Comparison of ENCODE assay signal across 1 cellular context in the genomic region with DNA sequence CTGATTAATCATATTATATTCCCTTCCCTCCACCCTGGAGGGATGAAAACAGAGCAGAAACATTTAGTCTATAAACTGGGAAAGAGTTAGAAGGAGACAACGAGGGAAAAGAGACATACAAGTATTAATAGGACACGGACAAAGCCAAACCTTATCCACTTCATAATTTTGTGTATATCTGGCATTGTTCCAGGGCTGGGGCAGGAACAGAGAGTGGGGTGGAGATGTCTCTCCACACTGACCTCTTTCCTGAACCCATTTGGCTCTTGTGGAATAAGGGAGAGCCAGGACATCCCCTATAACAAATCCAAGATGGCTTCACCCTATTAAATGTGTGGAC.
A peak's percentile ranks its signal among the peaks of the same experiment; 100 is the strongest.
TF ChIP-seq lines count a peak whose summit lies in the region.

No MANE protein-coding gene starts in this region.

TF ChIP-seq in HepG2, 621 proteins besides CTCF, POLR2A, EP300 and RAD21 (continues in another document):
- TF ChIP-seq HOXA9 (CRISPR knock-in tag; IDR thresholded peaks at IDR 0.05; ENCODE audit: borderline replicate concordance) (no peak), MAZ (IDR thresholded peaks at IDR 0.05; ENCODE audit: borderline replicate concordance, low read depth, low read length) (no peak), MAZ (CRISPR knock-in tag; IDR thresholded peaks at IDR 0.05; ENCODE audit: low read depth) (no peak), RFXAP (CRISPR knock-in tag; IDR thresholded peaks at IDR 0.05; ENCODE audit: borderline replicate concordance) (no peak), ZFP82 (CRISPR knock-in tag; IDR thresholded peaks at IDR 0.05; ENCODE audit: borderline replicate concordance) (0 out of 2 replicates have a peak, but pooled peaks have one; percentile 15), NCOA2 (CRISPR knock-in tag; IDR thresholded peaks at IDR 0.05) (no peak), ZNF562 (CRISPR knock-in tag; IDR thresholded peaks at IDR 0.05; ENCODE audit: borderline replicate concordance) (no peak), ZNF747 (CRISPR knock-in tag; IDR thresholded peaks at IDR 0.05; ENCODE audit: borderline replicate concordance) (no peak), NFYB (CRISPR knock-in tag; IDR thresholded peaks at IDR 0.05) (no peak), ZFP36L2 (CRISPR knock-in tag; IDR thresholded peaks at IDR 0.05) (no peak), ZNF121 (CRISPR knock-in tag; IDR thresholded peaks at IDR 0.05) (no peak), ZKSCAN8 (CRISPR knock-in tag; IDR thresholded peaks at IDR 0.05; ENCODE audit: borderline replicate concordance) (no peak), U2AF1 (optimal IDR thresholded peaks at IDR 0.05; ENCODE audit: low read depth, low read length) (no peak), KLF16 (CRISPR knock-in tag; IDR thresholded peaks at IDR 0.05) (no peak), MAFG (CRISPR knock-in tag; IDR thresholded peaks at IDR 0.05) (no peak), PCBP1 (IDR thresholded peaks at IDR 0.05; ENCODE audit: borderline replicate concordance, low read depth, low read length) (no peak), ZNF264 (CRISPR knock-in tag; IDR thresholded peaks at IDR 0.05) (no peak), ZNF605 (CRISPR knock-in tag; IDR thresholded peaks at IDR 0.05) (no peak), IKZF1 (IDR thresholded peaks at IDR 0.05) (no peak), SMAD9 (CRISPR knock-in tag; IDR thresholded peaks at IDR 0.05) (no peak), EHMT2 (IDR thresholded peaks at IDR 0.05; ENCODE audit: borderline replicate concordance, low read depth, low read length) (no peak), TGIF2 (CRISPR knock-in tag; IDR thresholded peaks at IDR 0.05) (no peak), ZNF430 (CRISPR knock-in tag; IDR thresholded peaks at IDR 0.05) (0 out of 2 replicates have a peak, but pooled peaks have one; percentile 2), PLRG1 (conservative IDR thresholded peaks at IDR 0.05) (no peak), DPF2 (CRISPR knock-in tag; IDR thresholded peaks at IDR 0.05; ENCODE audit: borderline replicate concordance, low read depth) (peak; percentile 13; the same call in 1 of the 2 replicates), YEATS2 (CRISPR knock-in tag; IDR thresholded peaks at IDR 0.05; ENCODE audit: borderline replicate concordance) (no peak), ISX (CRISPR knock-in tag; conservative IDR thresholded peaks at IDR 0.05) (no peak), HDAC2 (CRISPR knock-in tag; IDR thresholded peaks at IDR 0.05) (no peak), FOSL1 (CRISPR knock-in tag; IDR thresholded peaks at IDR 0.05; ENCODE audit: borderline replicate concordance) (no peak), ZBTB1 (CRISPR knock-in tag; IDR thresholded peaks at IDR 0.05; ENCODE audit: borderline replicate concordance) (no peak), MTA1 (CRISPR knock-in tag; IDR thresholded peaks at IDR 0.05; ENCODE audit: borderline replicate concordance) (no peak), ZNF431 (CRISPR knock-in tag; IDR thresholded peaks at IDR 0.05; ENCODE audit: borderline replicate concordance, low read depth) (no peak), YY1 (IDR thresholded peaks at IDR 0.05; ENCODE audit: insufficient read depth, insufficient replicate concordance, low read depth, low read length) (peak; percentile 8)
- TF ChIP-seq, protein P1, sequence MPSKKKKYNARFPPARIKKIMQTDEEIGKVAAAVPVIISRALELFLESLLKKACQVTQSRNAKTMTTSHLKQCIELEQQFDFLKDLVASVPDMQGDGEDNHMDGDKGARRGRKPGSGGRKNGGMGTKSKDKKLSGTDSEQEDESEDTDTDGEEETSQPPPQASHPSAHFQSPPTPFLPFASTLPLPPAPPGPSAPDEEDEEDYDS (CRISPR knock-in tag; IDR thresholded peaks at IDR 0.05) = peak; percentile 37; the same call in 1 of the 2 replicates
- TF ChIP-seq, protein P2, sequence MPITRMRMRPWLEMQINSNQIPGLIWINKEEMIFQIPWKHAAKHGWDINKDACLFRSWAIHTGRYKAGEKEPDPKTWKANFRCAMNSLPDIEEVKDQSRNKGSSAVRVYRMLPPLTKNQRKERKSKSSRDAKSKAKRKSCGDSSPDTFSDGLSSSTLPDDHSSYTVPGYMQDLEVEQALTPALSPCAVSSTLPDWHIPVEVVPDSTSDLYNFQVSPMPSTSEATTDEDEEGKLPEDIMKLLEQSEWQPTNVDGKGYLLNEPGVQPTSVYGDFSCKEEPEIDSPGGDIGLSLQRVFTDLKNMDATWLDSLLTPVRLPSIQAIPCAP (CRISPR knock-in tag; IDR thresholded peaks at IDR 0.05; ENCODE audit: low read depth) = no peak
- TF ChIP-seq, protein P3, sequence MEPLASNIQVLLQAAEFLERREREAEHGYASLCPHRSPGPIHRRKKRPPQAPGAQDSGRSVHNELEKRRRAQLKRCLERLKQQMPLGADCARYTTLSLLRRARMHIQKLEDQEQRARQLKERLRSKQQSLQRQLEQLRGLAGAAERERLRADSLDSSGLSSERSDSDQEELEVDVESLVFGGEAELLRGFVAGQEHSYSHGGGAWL (CRISPR knock-in tag; IDR thresholded peaks at IDR 0.05) = no peak
- TF ChIP-seq, protein P4, sequence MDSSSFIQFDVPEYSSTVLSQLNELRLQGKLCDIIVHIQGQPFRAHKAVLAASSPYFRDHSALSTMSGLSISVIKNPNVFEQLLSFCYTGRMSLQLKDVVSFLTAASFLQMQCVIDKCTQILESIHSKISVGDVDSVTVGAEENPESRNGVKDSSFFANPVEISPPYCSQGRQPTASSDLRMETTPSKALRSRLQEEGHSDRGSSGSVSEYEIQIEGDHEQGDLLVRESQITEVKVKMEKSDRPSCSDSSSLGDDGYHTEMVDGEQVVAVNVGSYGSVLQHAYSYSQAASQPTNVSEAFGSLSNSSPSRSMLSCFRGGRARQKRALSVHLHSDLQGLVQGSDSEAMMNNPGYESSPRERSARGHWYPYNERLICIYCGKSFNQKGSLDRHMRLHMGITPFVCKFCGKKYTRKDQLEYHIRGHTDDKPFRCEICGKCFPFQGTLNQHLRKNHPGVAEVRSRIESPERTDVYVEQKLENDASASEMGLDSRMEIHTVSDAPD (CRISPR knock-in tag; IDR thresholded peaks at IDR 0.05) = no peak
- TF ChIP-seq, protein P5, sequence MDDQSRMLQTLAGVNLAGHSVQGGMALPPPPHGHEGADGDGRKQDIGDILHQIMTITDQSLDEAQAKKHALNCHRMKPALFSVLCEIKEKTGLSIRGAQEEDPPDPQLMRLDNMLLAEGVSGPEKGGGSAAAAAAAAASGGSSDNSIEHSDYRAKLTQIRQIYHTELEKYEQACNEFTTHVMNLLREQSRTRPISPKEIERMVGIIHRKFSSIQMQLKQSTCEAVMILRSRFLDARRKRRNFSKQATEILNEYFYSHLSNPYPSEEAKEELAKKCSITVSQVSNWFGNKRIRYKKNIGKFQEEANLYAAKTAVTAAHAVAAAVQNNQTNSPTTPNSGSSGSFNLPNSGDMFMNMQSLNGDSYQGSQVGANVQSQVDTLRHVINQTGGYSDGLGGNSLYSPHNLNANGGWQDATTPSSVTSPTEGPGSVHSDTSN (CRISPR knock-in tag; IDR thresholded peaks at IDR 0.05; ENCODE audit: borderline replicate concordance) = no peak
- TF ChIP-seq, protein P6, sequence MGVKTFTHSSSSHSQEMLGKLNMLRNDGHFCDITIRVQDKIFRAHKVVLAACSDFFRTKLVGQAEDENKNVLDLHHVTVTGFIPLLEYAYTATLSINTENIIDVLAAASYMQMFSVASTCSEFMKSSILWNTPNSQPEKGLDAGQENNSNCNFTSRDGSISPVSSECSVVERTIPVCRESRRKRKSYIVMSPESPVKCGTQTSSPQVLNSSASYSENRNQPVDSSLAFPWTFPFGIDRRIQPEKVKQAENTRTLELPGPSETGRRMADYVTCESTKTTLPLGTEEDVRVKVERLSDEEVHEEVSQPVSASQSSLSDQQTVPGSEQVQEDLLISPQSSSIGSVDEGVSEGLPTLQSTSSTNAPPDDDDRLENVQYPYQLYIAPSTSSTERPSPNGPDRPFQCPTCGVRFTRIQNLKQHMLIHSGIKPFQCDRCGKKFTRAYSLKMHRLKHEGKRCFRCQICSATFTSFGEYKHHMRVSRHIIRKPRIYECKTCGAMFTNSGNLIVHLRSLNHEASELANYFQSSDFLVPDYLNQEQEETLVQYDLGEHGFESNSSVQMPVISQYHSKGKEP (CRISPR knock-in tag; IDR thresholded peaks at IDR 0.05) = no peak
- TF ChIP-seq, protein P7, sequence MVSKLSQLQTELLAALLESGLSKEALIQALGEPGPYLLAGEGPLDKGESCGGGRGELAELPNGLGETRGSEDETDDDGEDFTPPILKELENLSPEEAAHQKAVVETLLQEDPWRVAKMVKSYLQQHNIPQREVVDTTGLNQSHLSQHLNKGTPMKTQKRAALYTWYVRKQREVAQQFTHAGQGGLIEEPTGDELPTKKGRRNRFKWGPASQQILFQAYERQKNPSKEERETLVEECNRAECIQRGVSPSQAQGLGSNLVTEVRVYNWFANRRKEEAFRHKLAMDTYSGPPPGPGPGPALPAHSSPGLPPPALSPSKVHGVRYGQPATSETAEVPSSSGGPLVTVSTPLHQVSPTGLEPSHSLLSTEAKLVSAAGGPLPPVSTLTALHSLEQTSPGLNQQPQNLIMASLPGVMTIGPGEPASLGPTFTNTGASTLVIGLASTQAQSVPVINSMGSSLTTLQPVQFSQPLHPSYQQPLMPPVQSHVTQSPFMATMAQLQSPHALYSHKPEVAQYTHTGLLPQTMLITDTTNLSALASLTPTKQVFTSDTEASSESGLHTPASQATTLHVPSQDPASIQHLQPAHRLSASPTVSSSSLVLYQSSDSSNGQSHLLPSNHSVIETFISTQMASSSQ (IDR thresholded peaks at IDR 0.05; ENCODE audit: low read depth) = no peak; the same call in 1 of the 2 replicates
- TF ChIP-seq, protein P7 (CRISPR knock-in tag; IDR thresholded peaks at IDR 0.05; ENCODE audit: borderline replicate concordance) = peak; percentile 13
- TF ChIP-seq, protein P8, sequence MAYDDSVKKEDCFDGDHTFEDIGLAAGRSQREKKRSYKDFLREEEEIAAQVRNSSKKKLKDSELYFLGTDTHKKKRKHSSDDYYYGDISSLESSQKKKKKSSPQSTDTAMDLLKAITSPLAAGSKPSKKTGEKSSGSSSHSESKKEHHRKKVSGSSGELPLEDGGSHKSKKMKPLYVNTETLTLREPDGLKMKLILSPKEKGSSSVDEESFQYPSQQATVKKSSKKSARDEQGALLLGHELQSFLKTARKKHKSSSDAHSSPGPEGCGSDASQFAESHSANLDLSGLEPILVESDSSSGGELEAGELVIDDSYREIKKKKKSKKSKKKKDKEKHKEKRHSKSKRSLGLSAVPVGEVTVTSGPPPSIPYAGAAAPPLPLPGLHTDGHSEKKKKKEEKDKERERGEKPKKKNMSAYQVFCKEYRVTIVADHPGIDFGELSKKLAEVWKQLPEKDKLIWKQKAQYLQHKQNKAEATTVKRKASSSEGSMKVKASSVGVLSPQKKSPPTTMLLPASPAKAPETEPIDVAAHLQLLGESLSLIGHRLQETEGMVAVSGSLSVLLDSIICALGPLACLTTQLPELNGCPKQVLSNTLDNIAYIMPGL (CRISPR knock-in tag; IDR thresholded peaks at IDR 0.05; ENCODE audit: borderline replicate concordance in 1 of 2, low read depth in 1 of 2) = 0 out of 4 replicates have a peak, but pooled peaks of 1 of the 2 experiments have one; percentile 13
- TF ChIP-seq, protein P9, sequence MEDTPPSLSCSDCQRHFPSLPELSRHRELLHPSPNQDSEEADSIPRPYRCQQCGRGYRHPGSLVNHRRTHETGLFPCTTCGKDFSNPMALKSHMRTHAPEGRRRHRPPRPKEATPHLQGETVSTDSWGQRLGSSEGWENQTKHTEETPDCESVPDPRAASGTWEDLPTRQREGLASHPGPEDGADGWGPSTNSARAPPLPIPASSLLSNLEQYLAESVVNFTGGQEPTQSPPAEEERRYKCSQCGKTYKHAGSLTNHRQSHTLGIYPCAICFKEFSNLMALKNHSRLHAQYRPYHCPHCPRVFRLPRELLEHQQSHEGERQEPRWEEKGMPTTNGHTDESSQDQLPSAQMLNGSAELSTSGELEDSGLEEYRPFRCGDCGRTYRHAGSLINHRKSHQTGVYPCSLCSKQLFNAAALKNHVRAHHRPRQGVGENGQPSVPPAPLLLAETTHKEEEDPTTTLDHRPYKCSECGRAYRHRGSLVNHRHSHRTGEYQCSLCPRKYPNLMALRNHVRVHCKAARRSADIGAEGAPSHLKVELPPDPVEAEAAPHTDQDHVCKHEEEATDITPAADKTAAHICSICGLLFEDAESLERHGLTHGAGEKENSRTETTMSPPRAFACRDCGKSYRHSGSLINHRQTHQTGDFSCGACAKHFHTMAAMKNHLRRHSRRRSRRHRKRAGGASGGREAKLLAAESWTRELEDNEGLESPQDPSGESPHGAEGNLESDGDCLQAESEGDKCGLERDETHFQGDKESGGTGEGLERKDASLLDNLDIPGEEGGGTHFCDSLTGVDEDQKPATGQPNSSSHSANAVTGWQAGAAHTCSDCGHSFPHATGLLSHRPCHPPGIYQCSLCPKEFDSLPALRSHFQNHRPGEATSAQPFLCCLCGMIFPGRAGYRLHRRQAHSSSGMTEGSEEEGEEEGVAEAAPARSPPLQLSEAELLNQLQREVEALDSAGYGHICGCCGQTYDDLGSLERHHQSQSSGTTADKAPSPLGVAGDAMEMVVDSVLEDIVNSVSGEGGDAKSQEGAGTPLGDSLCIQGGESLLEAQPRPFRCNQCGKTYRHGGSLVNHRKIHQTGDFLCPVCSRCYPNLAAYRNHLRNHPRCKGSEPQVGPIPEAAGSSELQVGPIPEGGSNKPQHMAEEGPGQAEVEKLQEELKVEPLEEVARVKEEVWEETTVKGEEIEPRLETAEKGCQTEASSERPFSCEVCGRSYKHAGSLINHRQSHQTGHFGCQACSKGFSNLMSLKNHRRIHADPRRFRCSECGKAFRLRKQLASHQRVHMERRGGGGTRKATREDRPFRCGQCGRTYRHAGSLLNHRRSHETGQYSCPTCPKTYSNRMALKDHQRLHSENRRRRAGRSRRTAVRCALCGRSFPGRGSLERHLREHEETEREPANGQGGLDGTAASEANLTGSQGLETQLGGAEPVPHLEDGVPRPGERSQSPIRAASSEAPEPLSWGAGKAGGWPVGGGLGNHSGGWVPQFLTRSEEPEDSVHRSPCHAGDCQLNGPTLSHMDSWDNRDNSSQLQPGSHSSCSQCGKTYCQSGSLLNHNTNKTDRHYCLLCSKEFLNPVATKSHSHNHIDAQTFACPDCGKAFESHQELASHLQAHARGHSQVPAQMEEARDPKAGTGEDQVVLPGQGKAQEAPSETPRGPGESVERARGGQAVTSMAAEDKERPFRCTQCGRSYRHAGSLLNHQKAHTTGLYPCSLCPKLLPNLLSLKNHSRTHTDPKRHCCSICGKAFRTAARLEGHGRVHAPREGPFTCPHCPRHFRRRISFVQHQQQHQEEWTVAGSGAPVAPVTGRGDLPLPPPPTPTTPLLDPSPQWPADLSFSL (CRISPR knock-in tag; IDR thresholded peaks at IDR 0.05) = peak; percentile 11; the same call in 1 of the 2 replicates
